13 cellular contexts compared by ENCODE assay signal in genomic region chr11:7905961-7906429, GRCh38. TPM values are rescaled to one million over a fixed set of nuclear protein-coding genes. Genes with fewer than 3 reads are reported as not detected.
DNase-seq lines count a peak whose midpoint lies in the region; ATAC-seq and TF ChIP-seq lines count a peak whose summit lies in the region.
"Had no signal": no experiment of that assay in that cellular context is flagged by ENCODE, and none has a peak within 500 bp of the region (broad histone marks: within the 10 kb centered on the region; RNA-seq: fewer than 3 reads in every experiment).

No MANE protein-coding gene starts in this region.

- H3K4me3 Mint-ChIP-seq in effector memory CD8-positive, alpha-beta T cell, result no peak overlapping the region

- in situ Hi-C loops in mammary epithelial cell (cut with MboI; ENCODE audit: low sequenced_read_pairs in 2 of 2), result loop anchor here (5.0 kb wide), 1 partner anchor 81 kb away; the partner anchor contains the start of gene EIF3F (in 2 of the 2)

- no TSS peak for BruUV-seq in mammary epithelial cell (replicated peaks; lab: Mats Ljungman, UMichigan)

- H4K20me1 ChIP-seq in mammary epithelial cell (ENCODE audit: insufficient read depth, low read length), result no peaks in the 10 kb centered on the region
- H4K20me1 ChIP-seq: BLaER1 treated with 17β-estradiol and CSF1 and Interleukin-3, amounts not matched to agents 10 nM and 100 nM had no signal

- intact Hi-C loops in mammary epithelial cell (cut with micrococcal nuclease) (loop anchor here (1.0 to 2.0 kb wide), 4 partner anchors 13 to 193 kb away; partner anchors contain the start of genes EIF3F and NLRP10), left lung (cut with DNase I) (no loop called here)

- H3K27me3 ChIP-seq in HUES6 (ENCODE audit: control insufficient read depth, insufficient read depth, low read length), result no peaks in the 10 kb centered on the region
- no peaks in the 10 kb centered on the region for H3K27me3 ChIP-seq in mammary epithelial cell (ENCODE audit: insufficient read depth, low read length)
- no peaks in the 10 kb centered on the region for H3K27me3 ChIP-seq in left lung
- H3K27me3 ChIP-seq in thymus (ENCODE audit: control insufficient read depth, insufficient read depth), result no peaks in the 10 kb centered on the region
- peaks cover 0 to 6% of the 10 kb centered on the region in 2 donors for H3K27me3 ChIP-seq in tibial nerve
- H3K27me3 ChIP-seq: BLaER1 treated with 17β-estradiol and CSF1 and Interleukin-3, amounts not matched to agents 10 nM and 100 nM had no signal

- DNase-seq in mammary epithelial cell, result peak; percentile 73
- DNase-seq in left lung, result peak in 1 of 2 donors; percentile 58
- DNase-seq in effector memory CD8-positive, alpha-beta T cell, result no peak
- no peak for DNase-seq in coronary artery (ENCODE audit: low spot score)
- no peak for DNase-seq in tibial nerve (ENCODE audit: low spot score in 2 of 2)
- DNase-seq: activated CD4-positive, alpha-beta T cell treated with anti-CD3 and anti-CD28 coated beads, Interleukin-2, amount 50 U/mL, for 48 hours; activated effector memory CD4-positive, alpha-beta T cell treated with Interleukin-2 at 50 U/mL for 16 hours; NCI-H1105 treated with DMSO at 0.1 percent for 48 hours; NCI-H446 treated with DMSO at 0.1 percent for 48 hours had no signal

- dilution Hi-C loops in mammary epithelial cell (cut with HindIII; ENCODE audit: low sequenced_read_pairs), result loop anchor here (5.0 kb wide), 1 partner anchor 61 kb away; the partner anchor contains the start of gene NLRP10

- TF ChIP-seq POLR2A in tibial nerve (IDR thresholded peaks at IDR 0.05), result no peak

- no peaks in the 10 kb centered on the region for H3K36me3 Mint-ChIP-seq in effector memory CD8-positive, alpha-beta T cell (ENCODE audit: insufficient read depth)

- TF ChIP-seq CTCF in mammary epithelial cell (conservative IDR thresholded peaks at IDR 0.05 in 1 of 2, IDR thresholded peaks at IDR 0.05 in 1 of 2; ENCODE audit: extremely low read depth in 1 of 2, insufficient read depth in 1 of 2, low read depth in 1 of 2, low read length in 2 of 2) (no peak), left lung (IDR thresholded peaks at IDR 0.05) (no peak), coronary artery (IDR thresholded peaks at IDR 0.05) (no peak), tibial nerve (IDR thresholded peaks at IDR 0.05) (no peak)

- H3K9ac ChIP-seq in HUES6 (ENCODE audit: low read length), result peak overlapping the region; percentile 92
- H3K9ac ChIP-seq in mammary epithelial cell (ENCODE audit: insufficient read depth, low read length), result no peak overlapping the region
- H3K9ac ChIP-seq: BLaER1 treated with 17β-estradiol and CSF1 and Interleukin-3, amounts not matched to agents 10 nM and 100 nM had no signal

- H3K9me3 Mint-ChIP-seq in effector memory CD8-positive, alpha-beta T cell, result no peaks in the 10 kb centered on the region

- H2AFZ ChIP-seq in mammary epithelial cell (ENCODE audit: low read depth, low read length), result peak overlapping the region; percentile 70

- H3K36me3 ChIP-seq in HUES6 (ENCODE audit: control insufficient read depth, insufficient read depth, low read length) (peaks cover 36% of the 10 kb centered on the region), mammary epithelial cell (ENCODE audit: insufficient read depth, low read length) (no peaks in the 10 kb centered on the region), left lung (no peaks in the 10 kb centered on the region), thymus (ENCODE audit: control insufficient read depth, insufficient read depth) (no peaks in the 10 kb centered on the region), tibial nerve (no peaks in the 10 kb centered on the region)
- H3K36me3 ChIP-seq: BLaER1 treated with 17β-estradiol and CSF1 and Interleukin-3, amounts not matched to agents 10 nM and 100 nM had no signal

- H3K4me1 ChIP-seq in HUES6 (ENCODE audit: control insufficient read depth, insufficient read depth, low read length), result peaks cover 63% of the 10 kb centered on the region
- peaks cover 46% of the 10 kb centered on the region for H3K4me1 ChIP-seq in mammary epithelial cell (ENCODE audit: insufficient read depth, low read length)
- no peaks in the 10 kb centered on the region for H3K4me1 ChIP-seq in left lung
- no peaks in the 10 kb centered on the region for H3K4me1 ChIP-seq in thymus (ENCODE audit: control insufficient read depth, insufficient read depth, low read length)
- H3K4me1 ChIP-seq in tibial nerve, result no peaks in the 10 kb centered on the region

- peaks cover 45% of the 10 kb centered on the region for H3K79me2 ChIP-seq in mammary epithelial cell (ENCODE audit: insufficient read depth, low read length)

- H3K9me3 ChIP-seq in HUES6 (ENCODE audit: control insufficient read depth, insufficient read depth, low read depth, low read length) (no peaks in the 10 kb centered on the region), mammary epithelial cell (replicated peaks; ENCODE audit: insufficient read depth, low read length) (no peaks in the 10 kb centered on the region), left lung (no peaks in the 10 kb centered on the region), thymus (ENCODE audit: control insufficient read depth) (no peaks in the 10 kb centered on the region), tibial nerve (no peaks in the 10 kb centered on the region)

- H3K27ac ChIP-seq in HUES6 (ENCODE audit: low read depth, low read length) (peak overlapping the region; percentile 88), mammary epithelial cell (ENCODE audit: insufficient read depth, low read depth, low read length) (peak overlapping the region; percentile 40), left lung (peak overlapping the region in 1 of 2 donors; percentile 70), thymus (ENCODE audit: low read depth) (peak overlapping the region; percentile 0), coronary artery (no peak overlapping the region), tibial nerve (peak overlapping the region in 2 of 4 donors; percentile 18 to 34)
- H3K27ac ChIP-seq: BLaER1 treated with 17β-estradiol and CSF1 and Interleukin-3, amounts not matched to agents 10 nM and 100 nM had no signal

- peak overlapping the region; percentile 73 for H3K4me2 ChIP-seq in mammary epithelial cell (ENCODE audit: insufficient read depth, low read depth, low read length)

- no peak overlapping the region for H3K27ac Mint-ChIP-seq in effector memory CD8-positive, alpha-beta T cell

- H3K4me1 Mint-ChIP-seq in effector memory CD8-positive, alpha-beta T cell (ENCODE audit: low read depth in 2 of 2), result no peaks in the 10 kb centered on the region

- CTCF ChIA-PET in mammary epithelial cell (lab: Charles Lee; ENCODE audit: low non-redundant PET), result interaction anchor here (0.6 to 4.2 kb wide), 3 partner anchors 72 to 81 kb away, joined by 5 to 57 read pairs (median 5); partner anchors contain the start of gene EIF3F

- peaks cover 50 to 51% of the 10 kb centered on the region in 2 donors for H3K27me3 Mint-ChIP-seq in effector memory CD8-positive, alpha-beta T cell

- TF ChIP-seq EP300 in tibial nerve (IDR thresholded peaks at IDR 0.05), result no peak

- 0% methylated on average over 2 of the region's 3 CpGs for WGBS in mammary epithelial cell (ENCODE audit: low coverage, missing lambda C conversion rate)
- WGBS in thymus, result 71% methylated on average over 3 of the region's 3 CpGs
- 69 to 73% methylated on average over 3 of the region's 3 CpGs for WGBS in tibial nerve, 2 donors

- ATAC-seq in left lung (peak; percentile 90), HG02885 (IDR thresholded peaks at IDR 0.05; ENCODE audit: poor library complexity, unreplicated experiment) (no peak)
- ATAC-seq in effector memory CD8-positive, alpha-beta T cell (replicated peaks), result no peak

- peak overlapping the region; percentile 51 for H3K4me3 ChIP-seq in HUES6 (ENCODE audit: low read depth, low read length)
- peak overlapping the region; percentile 31 to 58 (median 51) for H3K4me3 ChIP-seq in mammary epithelial cell (replicated peaks in 1 of 3; ENCODE audit: insufficient read depth in 1 of 3, low read depth in 2 of 3, low read length in 3 of 3)
- no peak overlapping the region for H3K4me3 ChIP-seq in left lung
- H3K4me3 ChIP-seq in thymus (ENCODE audit: low read length), result no peak overlapping the region
- no peak overlapping the region for H3K4me3 ChIP-seq in coronary artery
- no peak overlapping the region for H3K4me3 ChIP-seq in tibial nerve
- H3K4me3 ChIP-seq: BLaER1 treated with 17β-estradiol and CSF1 and Interleukin-3, amounts not matched to agents 10 nM and 100 nM had no signal

RNA-seq across cellular contexts. Expression of gene OR10A6, which starts 25.1 kb away (rescaled TPM):
- total RNA-seq in mammary epithelial cell (not detected), left lung (not detected), tibial nerve (not detected)
- polyA plus RNA-seq in mammary epithelial cell (0.02 TPM), thymus (0.05 TPM)
- not detected for polyA minus RNA-seq in mammary epithelial cell

RNA-seq across cellular contexts. Expression of gene OR10A3, which starts 35.5 kb away (rescaled TPM):
- total RNA-seq in mammary epithelial cell, result under 1 TPM in 1 of 2 donors, not detected in 1; 0.17 TPM
- polyA plus RNA-seq in mammary epithelial cell, result not detected
- not detected for polyA minus RNA-seq in mammary epithelial cell
- not detected for total RNA-seq in left lung
- not detected for polyA plus RNA-seq in thymus
- total RNA-seq in tibial nerve, result not detected

RNA-seq across cellular contexts. Expression of gene NLRP10, which starts 59.3 kb away (rescaled TPM):
- total RNA-seq in mammary epithelial cell (10 to 100 TPM in 1 of 2 donors, 1 to 10 TPM in 1; 9.2 to 18.0 TPM), left lung (not detected), tibial nerve (under 1 TPM in 2 of 4 donors, not detected in 2; 0.44 to 0.60 TPM)
- polyA plus RNA-seq in mammary epithelial cell (4.9 TPM), thymus (0.21 TPM)
- polyA minus RNA-seq in mammary epithelial cell, result 27.5 TPM

Comparison
In these comparisons a context has a peak if more than half of its experiments do, and no peak if none do; other contexts are left out.
1. H3K27ac ChIP-seq: peak in HUES6 (single experiment), mammary epithelial cell (single experiment) and thymus (single experiment); none in coronary artery (0 of 2).
2. H3K4me3 ChIP-seq: peak in HUES6 (single experiment) and mammary epithelial cell (3 of 3); none in left lung (0 of 2), thymus (single experiment), coronary artery (single experiment) and tibial nerve (0 of 4).
3. RNA of gene NLRP10, which starts 59.3 kb away (total RNA-seq): 9.2 to 18.0 TPM in mammary epithelial cell; 0.44 to 0.60 TPM in tibial nerve and not detected in left lung; every median in the first group is over 4 times any median in the second.